Comparison of ENCODE assay signal across 17 cellular contexts in the genomic region with DNA sequence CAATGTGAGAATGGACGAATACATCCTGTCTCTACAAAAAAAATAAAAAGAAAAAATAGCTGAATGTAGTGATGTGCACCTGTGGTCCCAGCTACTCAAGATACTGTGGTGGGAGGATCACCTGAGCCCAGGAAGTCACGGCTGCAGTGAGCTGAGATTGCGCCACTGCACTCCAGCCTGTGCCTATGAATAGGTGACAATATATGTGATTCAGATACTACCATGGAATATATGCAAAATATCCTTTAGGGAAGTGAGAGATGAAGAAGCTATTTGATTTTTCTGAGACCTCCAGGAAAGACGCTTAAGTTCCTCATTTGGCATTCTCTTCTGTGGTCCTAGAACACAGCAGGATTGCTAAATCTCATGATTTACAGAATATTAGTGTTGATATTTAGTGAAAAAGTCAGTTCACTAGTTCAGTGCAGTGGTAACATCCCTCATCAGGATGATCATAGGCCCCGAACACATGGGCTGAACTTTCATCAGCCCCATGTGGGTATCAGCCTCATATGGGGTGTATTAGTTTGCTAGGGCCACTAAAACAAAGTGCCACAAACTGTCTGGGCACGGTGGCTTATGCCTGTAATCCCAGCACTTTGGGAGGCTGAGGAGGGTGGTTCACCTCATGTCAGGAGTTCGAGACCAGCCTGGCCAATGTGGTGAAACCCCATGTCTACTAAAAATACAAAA. TPM values are rescaled to one million over a fixed set of nuclear protein-coding genes. Genes with fewer than 3 reads are reported as not detected.
DNase-seq lines count a peak whose midpoint lies in the region; ATAC-seq, FAIRE-seq and TF ChIP-seq lines count a peak whose summit lies in the region.
"Had no signal": no experiment of that assay in that cellular context is flagged by ENCODE, and none has a peak within 500 bp of the region (broad histone marks: within the 10 kb centered on the region; RNA-seq: fewer than 3 reads in every experiment).

No MANE protein-coding gene starts in this region.

- H3K27ac ChIP-seq in GM23338 (ENCODE audit: low read depth) = no peak overlapping the region
- H3K27ac ChIP-seq in GM23248 = no peak overlapping the region
- H3K27ac ChIP-seq: coronary artery, tibial nerve had no signal

- DNase-seq in GM12892 (ENCODE audit: insufficient read length) = no peak
- DNase-seq in RPMI8226 = peak; percentile 38
- DNase-seq in GM23338 (ENCODE audit: low spot score) = no peak
- no peak for DNase-seq in MG63
- no peak for DNase-seq in GM23248
- DNase-seq: activated naive CD4-positive, alpha-beta T cell treated with Interleukin-2 at 50 U/mL for 16 hours; COR-L47; erythroblast; T-cell had no signal

- H3K9me3 ChIP-seq in MG63 (no peaks in the 10 kb centered on the region), GM23248 (ENCODE audit: low read depth) (no peaks in the 10 kb centered on the region)

- peaks cover 13% of the 10 kb centered on the region for H3K4me1 Mint-ChIP-seq in GM23338
- H3K4me1 Mint-ChIP-seq: mesothelial cell of epicardium had no signal

- peak; percentile 71 for ATAC-seq in GM19395 (IDR thresholded peaks at IDR 0.05; ENCODE audit: unreplicated experiment)
- peak; percentile 60 for ATAC-seq in HG02885 (IDR thresholded peaks at IDR 0.05; ENCODE audit: poor library complexity, unreplicated experiment)
- no peak for ATAC-seq in GM23338
- ATAC-seq in HG03520 (IDR thresholded peaks at IDR 0.05; ENCODE audit: unreplicated experiment) = no peak
- ATAC-seq: T-cell, WTC11 had no signal

- H4K20me1 ChIP-seq in GM23338 (replicated peaks; ENCODE audit: insufficient read depth) = no peaks in the 10 kb centered on the region
- no peaks in the 10 kb centered on the region for H4K20me1 ChIP-seq in GM23248 (ENCODE audit: insufficient read depth)

- no peaks in the 10 kb centered on the region for H3F3A ChIP-seq in GM23338 (replicated peaks; ENCODE audit: low read depth)
- no peaks in the 10 kb centered on the region for H3F3A ChIP-seq in GM23248 (ENCODE audit: insufficient read depth)

- 63 to 64% methylated on average over 7 of the region's 7 CpGs for WGBS in GM23248 (ENCODE audit: low coverage in 1 of 2, low lambda C conversion rate in 2 of 2, missing lambda C conversion rate in 2 of 2), 2 experiments

- H3K4me2 ChIP-seq in GM23338 (no peak overlapping the region), GM23248 (ENCODE audit: unreplicated experiment) (no peak overlapping the region)

- no peaks in the 10 kb centered on the region for H3K79me2 ChIP-seq in GM23338 (replicated peaks; ENCODE audit: insufficient read depth)
- no peaks in the 10 kb centered on the region for H3K79me2 ChIP-seq in GM23248 (ENCODE audit: insufficient read depth)

- peaks cover 26% of the 10 kb centered on the region for H3K36me3 Mint-ChIP-seq in GM23338 (ENCODE audit: low read depth)
- H3K36me3 Mint-ChIP-seq: mesothelial cell of epicardium, T-cell had no signal

- no peak for TF ChIP-seq POLR2A in GM12892 (IDR thresholded peaks at IDR 0.05; ENCODE audit: low read depth, low read length)

- H3K4me3 Mint-ChIP-seq in GM23338 = no peak overlapping the region
- H3K4me3 Mint-ChIP-seq: mesothelial cell of epicardium, T-cell, WTC11 had no signal

- H3K36me3 ChIP-seq in GM23338 (ENCODE audit: insufficient read depth) (no peaks in the 10 kb centered on the region; the same call in 1 of the 2 replicates), MG63 (no peaks in the 10 kb centered on the region), GM23248 (ENCODE audit: low read depth) (no peaks in the 10 kb centered on the region)
- H3K36me3 ChIP-seq: tibial nerve had no signal

- peak; percentile 89 for FAIRE-seq in GM12892 (lab: Jason Lieb, UNC)
- FAIRE-seq: keratinocyte had no signal

- no peak overlapping the region for H3K9ac ChIP-seq in GM23248

- in situ Hi-C loops in GM23248 (cut with MboI) = no loop called here

- H2AFZ ChIP-seq in GM23338 (no peak overlapping the region), GM23248 (no peak overlapping the region)

- H3K9me2 ChIP-seq in GM23338 (ENCODE audit: insufficient read depth) = 0 out of 2 replicates have a peak, but pooled peaks cover 3% of the 10 kb centered on the region
- H3K9me2 ChIP-seq in GM23248 (ENCODE audit: insufficient read depth) = no peaks in the 10 kb centered on the region

- TF ChIP-seq CTCF in GM23338 (conservative IDR thresholded peaks at IDR 0.05; ENCODE audit: low read depth in 2 of 2) = no peak

- H3K27ac Mint-ChIP-seq in GM23338 = no peak overlapping the region
- H3K27ac Mint-ChIP-seq: mesothelial cell of epicardium, T-cell, WTC11 had no signal

- peaks cover 18% of the 10 kb centered on the region for H3K27me3 Mint-ChIP-seq in GM23338 (ENCODE audit: insufficient read depth, low read depth, poor library complexity)

- H3K4me3 ChIP-seq in GM23338 = no peak overlapping the region
- H3K4me3 ChIP-seq in MG63 = no peak overlapping the region
- H3K4me3 ChIP-seq in GM23248 = no peak overlapping the region
- H3K4me3 ChIP-seq: coronary artery, tibial nerve had no signal

- peaks cover 23% of the 10 kb centered on the region; the same call in 2 of the 3 replicates for H3K9me3 Mint-ChIP-seq in GM23338

- peaks cover 13% of the 10 kb centered on the region for H3K4me1 ChIP-seq in GM23338 (ENCODE audit: insufficient read depth)
- H3K4me1 ChIP-seq in GM23248 (ENCODE audit: insufficient read depth) = no peaks in the 10 kb centered on the region
- H3K4me1 ChIP-seq: tibial nerve had no signal

- H3K27me3 ChIP-seq in GM23338 (ENCODE audit: insufficient read depth) (no peaks in the 10 kb centered on the region), MG63 (peaks cover 2% of the 10 kb centered on the region; the same call in 1 of the 2 replicates), GM23248 (replicated peaks; ENCODE audit: insufficient read depth) (peaks cover 21% of the 10 kb centered on the region; the same call in 1 of the 2 replicates)

TF ChIP-seq in GM23338, 12 proteins besides CTCF, POLR2A, EP300 and RAD21 (continues in another document):
- TF ChIP-seq STAT1 (IDR thresholded peaks at IDR 0.05; ENCODE audit: unreplicated experiment) = no peak
- TF ChIP-seq CREB1 (CRISPR knock-in tag; IDR thresholded peaks at IDR 0.05; ENCODE audit: low read depth) = no peak
- TF ChIP-seq, protein P1, sequence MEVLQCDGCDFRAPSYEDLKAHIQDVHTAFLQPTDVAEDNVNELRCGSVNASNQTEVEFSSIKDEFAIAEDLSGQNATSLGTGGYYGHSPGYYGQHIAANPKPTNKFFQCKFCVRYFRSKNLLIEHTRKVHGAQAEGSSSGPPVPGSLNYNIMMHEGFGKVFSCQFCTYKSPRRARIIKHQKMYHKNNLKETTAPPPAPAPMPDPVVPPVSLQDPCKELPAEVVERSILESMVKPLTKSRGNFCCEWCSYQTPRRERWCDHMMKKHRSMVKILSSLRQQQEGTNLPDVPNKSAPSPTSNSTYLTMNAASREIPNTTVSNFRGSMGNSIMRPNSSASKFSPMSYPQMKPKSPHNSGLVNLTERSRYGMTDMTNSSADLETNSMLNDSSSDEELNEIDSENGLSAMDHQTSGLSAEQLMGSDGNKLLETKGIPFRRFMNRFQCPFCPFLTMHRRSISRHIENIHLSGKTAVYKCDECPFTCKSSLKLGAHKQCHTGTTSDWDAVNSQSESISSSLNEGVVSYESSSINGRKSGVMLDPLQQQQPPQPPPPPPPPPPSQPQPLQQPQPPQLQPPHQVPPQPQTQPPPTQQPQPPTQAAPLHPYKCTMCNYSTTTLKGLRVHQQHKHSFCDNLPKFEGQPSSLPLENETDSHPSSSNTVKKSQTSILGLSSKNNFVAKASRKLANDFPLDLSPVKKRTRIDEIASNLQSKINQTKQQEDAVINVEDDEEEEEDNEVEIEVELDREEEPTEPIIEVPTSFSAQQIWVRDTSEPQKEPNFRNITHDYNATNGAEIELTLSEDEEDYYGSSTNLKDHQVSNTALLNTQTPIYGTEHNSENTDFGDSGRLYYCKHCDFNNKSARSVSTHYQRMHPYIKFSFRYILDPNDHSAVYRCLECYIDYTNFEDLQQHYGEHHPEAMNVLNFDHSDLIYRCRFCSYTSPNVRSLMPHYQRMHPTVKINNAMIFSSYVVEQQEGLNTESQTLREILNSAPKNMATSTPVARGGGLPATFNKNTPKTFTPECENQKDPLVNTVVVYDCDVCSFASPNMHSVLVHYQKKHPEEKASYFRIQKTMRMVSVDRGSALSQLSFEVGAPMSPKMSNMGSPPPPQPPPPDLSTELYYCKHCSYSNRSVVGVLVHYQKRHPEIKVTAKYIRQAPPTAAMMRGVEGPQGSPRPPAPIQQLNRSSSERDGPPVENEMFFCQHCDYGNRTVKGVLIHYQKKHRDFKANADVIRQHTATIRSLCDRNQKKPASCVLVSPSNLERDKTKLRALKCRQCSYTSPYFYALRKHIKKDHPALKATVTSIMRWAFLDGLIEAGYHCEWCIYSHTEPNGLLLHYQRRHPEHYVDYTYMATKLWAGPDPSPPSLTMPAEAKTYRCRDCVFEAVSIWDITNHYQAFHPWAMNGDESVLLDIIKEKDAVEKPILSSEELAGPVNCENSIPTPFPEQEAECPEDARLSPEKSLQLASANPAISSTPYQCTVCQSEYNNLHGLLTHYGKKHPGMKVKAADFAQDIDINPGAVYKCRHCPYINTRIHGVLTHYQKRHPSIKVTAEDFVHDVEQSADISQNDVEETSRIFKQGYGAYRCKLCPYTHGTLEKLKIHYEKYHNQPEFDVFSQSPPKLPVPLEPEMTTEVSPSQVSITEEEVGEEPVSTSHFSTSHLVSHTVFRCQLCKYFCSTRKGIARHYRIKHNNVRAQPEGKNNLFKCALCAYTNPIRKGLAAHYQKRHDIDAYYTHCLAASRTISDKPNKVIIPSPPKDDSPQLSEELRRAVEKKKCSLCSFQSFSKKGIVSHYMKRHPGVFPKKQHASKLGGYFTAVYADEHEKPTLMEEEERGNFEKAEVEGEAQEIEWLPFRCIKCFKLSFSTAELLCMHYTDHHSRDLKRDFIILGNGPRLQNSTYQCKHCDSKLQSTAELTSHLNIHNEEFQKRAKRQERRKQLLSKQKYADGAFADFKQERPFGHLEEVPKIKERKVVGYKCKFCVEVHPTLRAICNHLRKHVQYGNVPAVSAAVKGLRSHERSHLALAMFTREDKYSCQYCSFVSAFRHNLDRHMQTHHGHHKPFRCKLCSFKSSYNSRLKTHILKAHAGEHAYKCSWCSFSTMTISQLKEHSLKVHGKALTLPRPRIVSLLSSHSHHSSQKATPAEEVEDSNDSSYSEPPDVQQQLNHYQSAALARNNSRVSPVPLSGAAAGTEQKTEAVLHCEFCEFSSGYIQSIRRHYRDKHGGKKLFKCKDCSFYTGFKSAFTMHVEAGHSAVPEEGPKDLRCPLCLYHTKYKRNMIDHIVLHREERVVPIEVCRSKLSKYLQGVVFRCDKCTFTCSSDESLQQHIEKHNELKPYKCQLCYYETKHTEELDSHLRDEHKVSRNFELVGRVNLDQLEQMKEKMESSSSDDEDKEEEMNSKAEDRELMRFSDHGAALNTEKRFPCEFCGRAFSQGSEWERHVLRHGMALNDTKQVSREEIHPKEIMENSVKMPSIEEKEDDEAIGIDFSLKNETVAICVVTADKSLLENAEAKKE (CRISPR knock-in tag; IDR thresholded peaks at IDR 0.05) = no peak

RNA-seq across cellular contexts. Expression of a gene that starts 6.0 kb away (rescaled TPM):
- 35.6 TPM for polyA plus RNA-seq in GM12892 (2012; ENCODE audit: missing spikeins)
- total RNA-seq in GM23338 (2014; rRNA removed; shearing (Covaris generic)) = 305 and 381 TPM in 2 replicates
- polyA plus RNA-seq in GM23338 (2016; fragmentation: Nextera tagmentation; extraction: Ambion mirVana) = 129 and 136 TPM in 2 replicates
- total RNA-seq in MG63 (2014; rRNA removed; shearing (Covaris generic); ENCODE audit: low replicate concordance) = not detected in 2 replicates
- not detected in 2 replicates for total RNA-seq in GM23248 (2014; rRNA removed; shearing (Covaris generic))
- 0.06 and 0.19 TPM in 2 replicates for polyA plus RNA-seq in GM23248 (2016; fragmentation: Nextera tagmentation; extraction: Ambion mirVana)

Comparison
In these comparisons a context has a peak if more than half of its experiments do, and no peak if none do; other contexts are left out.
1. ATAC-seq: peak in GM19395 (single experiment) and HG02885 (single experiment); none in GM23338 (single experiment) and HG03520 (single experiment).
2. RNA of a gene that starts 6.0 kb away (total RNA-seq): 305 to 381 TPM in GM23338; not detected in MG63 and not detected in GM23248; every median in the first group is over 100 times any median in the second.